In genomic region chr7:26723140-26723539, GRCh38 we compare ENCODE assay signal across 26 cellular contexts.
DNase-seq lines count a peak whose midpoint lies in the region; ATAC-seq, FAIRE-seq and TF ChIP-seq lines count a peak whose summit lies in the region.
"Had no signal": no experiment of that assay in that cellular context is flagged by ENCODE, and none has a peak within 500 bp of the region (broad histone marks: within the 10 kb centered on the region; RNA-seq: fewer than 3 reads in every experiment).

No MANE protein-coding gene starts in this region.

- CTCF ChIA-PET in GM12878 (lab: Yijun Ruan, JAX): interaction anchor here (2.1 kb wide), 2 partner anchors 15 to 23 kb away, joined by 7 to 8 read pairs; no protein-coding TSS in a partner anchor

- POLR2A ChIA-PET in GM12878 (lab: Charles Lee): interaction anchor here (1.2 kb wide), 1 partner anchor 132 kb away, joined by 3 read pairs; no protein-coding TSS in a partner anchor

- no peaks in the 10 kb centered on the region for H4K20me1 ChIP-seq in DOHH2 (ENCODE audit: control insufficient read depth, insufficient read depth, low read depth, low read length)
- no peaks in the 10 kb centered on the region for H4K20me1 ChIP-seq in GM12878 (ENCODE audit: control insufficient read depth, insufficient read depth)

- SMC1A ChIA-PET in GM12878 (lab: Charles Lee; ENCODE audit: uncharacterized antibody, unreplicated experiment): interaction anchor here (1.2 to 2.2 kb wide), 6 partner anchors 14 to 31 kb away, joined by 4 to 6 read pairs (median 5); no protein-coding TSS in a partner anchor

- H3K27me3 ChIP-seq in DOHH2 (ENCODE audit: control insufficient read depth, low read length) (no peaks in the 10 kb centered on the region), HAP-1 (ENCODE audit: low read depth) (no peaks in the 10 kb centered on the region), GM12878 (replicated peaks in 1 of 2; ENCODE audit: control insufficient read depth in 2 of 2, insufficient read depth in 2 of 2, low read length in 1 of 2) (no peaks in the 10 kb centered on the region)
- H3K27me3 ChIP-seq: cardiac muscle cell, ovary had no signal

- H3K4me3 ChIP-seq in DOHH2 (ENCODE audit: low read length) (peak overlapping the region; percentile 10), HAP-1 (no peak overlapping the region), GM12878 (no peak overlapping the region)
- H3K4me3 ChIP-seq: cardiac muscle cell, GM23248, ovary had no signal

- 0 out of 2 replicates have a peak, but pooled peaks cover 5% of the 10 kb centered on the region for H3F3A ChIP-seq in DOHH2 (ENCODE audit: control insufficient read depth, insufficient read depth)

- intact Hi-C loops in GM12878 (cut with micrococcal nuclease; ENCODE audit: unreplicated experiment): no loop called here

- in situ Hi-C loops in HAP-1 (cut with MboI; ENCODE audit: low sequenced_read_pairs): no loop called here
- in situ Hi-C loops in GM12878 (cut with MboI): no loop called here

- H3K4me2 ChIP-seq in DOHH2 (ENCODE audit: low read length) (peak overlapping the region; percentile 41), GM12878 (ENCODE audit: control insufficient read depth, insufficient read depth) (no peak overlapping the region)

- H3K79me2 ChIP-seq in DOHH2 (ENCODE audit: control insufficient read depth, low read length): no peaks in the 10 kb centered on the region
- H3K79me2 ChIP-seq in GM12878 (ENCODE audit: control insufficient read depth, insufficient read depth, low read length): no peaks in the 10 kb centered on the region

- no peak for FAIRE-seq in GM12878 (lab: Jason Lieb, UNC)
- FAIRE-seq: A204.1, islet of Langerhans, urothelium cell line had no signal

- BruUV-seq in GM12878 (replicated peaks; lab: Mats Ljungman, UMichigan): no TSS peak

- peaks cover 13% of the 10 kb centered on the region; the same call in 1 of the 2 replicates for H3K36me3 ChIP-seq in DOHH2 (ENCODE audit: control insufficient read depth, low read length)
- no peaks in the 10 kb centered on the region for H3K36me3 ChIP-seq in HAP-1 (replicated peaks)
- H3K36me3 ChIP-seq in GM12878 (ENCODE audit: control insufficient read depth in 2 of 2, insufficient read depth in 2 of 2, low read length in 1 of 2): no peaks in the 10 kb centered on the region; a peak in 1 of 4 replicates
- H3K36me3 ChIP-seq: BE2C, cardiac muscle cell, ovary had no signal

- no peaks in the 10 kb centered on the region for H3K9me3 ChIP-seq in DOHH2 (ENCODE audit: control insufficient read depth, insufficient read depth, low read length)
- H3K9me3 ChIP-seq in HAP-1: no peaks in the 10 kb centered on the region
- no peaks in the 10 kb centered on the region for H3K9me3 ChIP-seq in GM12878 (replicated peaks; ENCODE audit: control insufficient read depth, insufficient read depth, low read length)
- H3K9me3 ChIP-seq: BE2C, Caco-2, ovary had no signal

- H3K9me2 ChIP-seq in DOHH2 (replicated peaks; ENCODE audit: control insufficient read depth, low read length): no peaks in the 10 kb centered on the region

- no peak overlapping the region for H3K9ac ChIP-seq in GM12878 (ENCODE audit: control insufficient read depth, insufficient read depth, low read length)
- H3K9ac ChIP-seq: GM23248 had no signal

- RAD21 ChIA-PET in GM12878 (lab: Charles Lee; ENCODE audit: unreplicated experiment): interaction anchor here (1.0 to 1.1 kb wide), 2 partner anchors 24 to 29 kb away, joined by 3 read pairs; no protein-coding TSS in a partner anchor

- WGBS in GM12878 (ENCODE audit: insufficient coverage, insufficient replicate concordance, low lambda C conversion rate, missing lambda C conversion rate): 53% methylated on average over 5 of the region's 5 CpGs

- TF ChIP-seq CTCF in DOHH2 (IDR thresholded peaks at IDR 0.05; ENCODE audit: low read depth, low read length, poor library complexity, severe bottlenecking): no peak
- TF ChIP-seq CTCF in GM12878 (IDR thresholded peaks at IDR 0.05 in 2 of 3, conservative IDR thresholded peaks at IDR 0.05 in 1 of 3; ENCODE audit: control insufficient read depth in 2 of 3, extremely low read depth in 1 of 3, insufficient read depth in 1 of 3, low read depth in 3 of 3, low read length in 3 of 3): no peak

- TF ChIP-seq POLR2A in GM12878 (IDR thresholded peaks at IDR 0.05; ENCODE audit: low read depth, low read length): no peak

- peak; percentile 29 to 54 for DNase-seq in HAP-1 (ENCODE audit: low spot score in 2 of 2)
- DNase-seq in GM12878 (ENCODE audit: low read depth, low spot score): no peak
- peak; percentile 27 for DNase-seq in myocyte (ENCODE audit: low read depth)
- DNase-seq in SHP77 (lab: John Stamatoyannopoulos, UW): no peak
- no peak for DNase-seq in NCI-H345 (lab: John Stamatoyannopoulos, UW)
- no peak for DNase-seq in midbrain (lab: John Stamatoyannopoulos, UW)
- no peak for DNase-seq in superior temporal gyrus (ENCODE audit: extremely low spot score)
- DNase-seq: activated CD4-positive, alpha-beta T cell treated with anti-CD3 and anti-CD28 coated beads, Interleukin-2, amount 50 U/mL, for 48 hours; amniotic stem cell; BE2C; Caco-2; dermis blood vessel endothelial cell; GM23248; Kasumi-1; NCI-H1092; NCI-H1930; NCI-H510A; ovary; right cardiac atrium; SIG-M5; stimulated activated CD8-positive, alpha-beta memory T cell treated with anti-CD3 and anti-CD28 coated beads, Interleukin-4, amount 100 ng/mL, for 48 hours had no signal

- no peak for TF ChIP-seq EP300 in GM12878 (IDR thresholded peaks at IDR 0.05; ENCODE audit: borderline replicate concordance in 1 of 2, control insufficient read depth in 1 of 2, low read depth in 2 of 2, low read length in 2 of 2)

- ATAC-seq in GM12878: peak; percentile 42
- ATAC-seq: right cardiac atrium had no signal

- no peak overlapping the region for H2AFZ ChIP-seq in GM12878 (ENCODE audit: control insufficient read depth, low read depth, low read length)
- H2AFZ ChIP-seq: GM23248 had no signal

- peaks cover 18% of the 10 kb centered on the region for H3K4me1 ChIP-seq in DOHH2 (ENCODE audit: control insufficient read depth, low read length)
- H3K4me1 ChIP-seq in HAP-1: peaks cover 16% of the 10 kb centered on the region
- no peaks in the 10 kb centered on the region for H3K4me1 ChIP-seq in GM12878 (ENCODE audit: control insufficient read depth, insufficient read depth, low read length)
- H3K4me1 ChIP-seq: BE2C, Caco-2 had no signal

- H3K27ac ChIP-seq in DOHH2 (ENCODE audit: low read depth, low read length) (peak overlapping the region; percentile 55), GM12878 (ENCODE audit: control insufficient read depth, insufficient read depth) (no peak overlapping the region)
- H3K27ac ChIP-seq: cardiac muscle cell, GM23248, ovary had no signal

- no peak for TF ChIP-seq RAD21 in GM12878 (IDR thresholded peaks at IDR 0.05; ENCODE audit: insufficient read depth, low read depth, low read length)

TF ChIP-seq in GM12878, 131 proteins besides CTCF, POLR2A, EP300 and RAD21:
- 0 out of 2 replicates have a peak, but pooled peaks have one; percentile 23 for TF ChIP-seq IKZF1 (conservative IDR thresholded peaks at IDR 0.05)
- no peak for TF ChIP-seq SIX5 (IDR thresholded peaks at IDR 0.05; ENCODE audit: low read depth, low read length, severe bottlenecking)
- TF ChIP-seq NR2C1 (IDR thresholded peaks at IDR 0.05): no peak
- no peak for TF ChIP-seq PBX3 (IDR thresholded peaks at IDR 0.05; ENCODE audit: insufficient replicate concordance, low read depth, low read length)

Comparison
In these comparisons a context has a peak if more than half of its experiments do, and no peak if none do; other contexts are left out.
1. DNase-seq: peak in HAP-1 (2 of 2) and myocyte (single experiment); none in GM12878 (single experiment), SHP77 (0 of 2), NCI-H345 (single experiment), midbrain (single experiment) and superior temporal gyrus (single experiment).